Comparison of ENCODE assay signal across 8 cellular contexts in the genomic region with DNA sequence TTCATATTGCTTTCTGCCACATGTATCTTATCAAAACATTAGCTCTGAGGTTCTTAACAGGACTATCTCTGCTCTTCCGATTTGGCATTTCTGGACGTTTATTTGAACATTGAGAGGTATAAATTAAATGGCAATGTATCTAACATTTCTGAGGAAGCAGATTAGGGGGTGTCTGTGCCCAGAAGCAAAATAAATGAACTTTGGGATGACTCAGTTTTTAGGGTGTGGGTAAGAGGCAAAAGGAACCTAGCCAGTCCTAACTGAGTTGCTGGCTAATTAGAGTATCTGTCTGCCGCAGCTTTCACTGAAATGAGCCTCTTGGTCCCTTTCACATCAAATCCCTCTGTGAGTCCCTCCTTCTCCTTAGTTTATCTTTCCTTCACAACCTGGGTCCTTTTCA. TPM values are rescaled to one million over a fixed set of nuclear protein-coding genes. Genes with fewer than 3 reads are reported as not detected.
DNase-seq lines count a peak whose midpoint lies in the region; ATAC-seq and TF ChIP-seq lines count a peak whose summit lies in the region.

No MANE protein-coding gene starts in this region.

- H3K4me1 ChIP-seq in SK-N-SH (ENCODE audit: control insufficient read depth in 1 of 2, insufficient read depth in 2 of 2, low read depth in 1 of 2, low read length in 1 of 2): peaks cover 5 to 6% of the 10 kb centered on the region in 2 experiments; a peak in 2 of 4 replicates

- no peak for TF ChIP-seq CTCF in HFF-Myc (IDR thresholded peaks at IDR 0.05; ENCODE audit: low read depth, low read length, missing control alignments)
- no peak for TF ChIP-seq CTCF in SK-N-SH (IDR thresholded peaks at IDR 0.05)
- TF ChIP-seq CTCF in foreskin fibroblast (IDR thresholded peaks at IDR 0.05; ENCODE audit: low read depth, low read length): no peak

- POLR2A ChIA-PET in SK-N-SH (lab: Yijun Ruan, JAX): no interaction called here

- no peaks in the 10 kb centered on the region for H3K9me3 ChIP-seq in SK-N-SH

- H3K4me2 ChIP-seq in SK-N-SH: peak overlapping the region; percentile 82

- no peaks in the 10 kb centered on the region for H3K36me3 ChIP-seq in SK-N-SH (replicated peaks in 1 of 2; ENCODE audit: control insufficient read depth in 1 of 2, insufficient read depth in 2 of 2, low read length in 1 of 2)

- peak overlapping the region; percentile 49 for H3K9ac ChIP-seq in SK-N-SH

- WGBS in SK-N-SH (ENCODE audit: low lambda C conversion rate): 1% methylated on average over 3 of the region's 3 CpGs

- H2AFZ ChIP-seq in SK-N-SH (ENCODE audit: low read depth): peak overlapping the region; percentile 2; the same call in 1 of the 2 replicates

- CTCF ChIA-PET in SK-N-SH (lab: Yijun Ruan, JAX): no interaction called here

- H3F3A ChIP-seq in SK-N-SH (replicated peaks; ENCODE audit: insufficient read depth): peaks cover 13% of the 10 kb centered on the region

- no peak for TF ChIP-seq EP300 in SK-N-SH (IDR thresholded peaks at IDR 0.05; ENCODE audit: borderline replicate concordance in 1 of 2, low read depth in 1 of 2, low read length in 1 of 2)

- H3K27ac ChIP-seq in SK-N-SH (ENCODE audit: low read depth in 2 of 2, low read length in 1 of 2): peak overlapping the region; percentile 23 to 79; a peak in 2 of 4 replicates
- H3K27ac ChIP-seq in skin epidermis: peak overlapping the region in 20 of 21 experiments; percentile 48 to 89 (median 82)

- no peaks in the 10 kb centered on the region for H3K9me2 ChIP-seq in SK-N-SH

- peak overlapping the region; percentile 57 for H3K4me3 ChIP-seq in HFF-Myc (replicated peaks; ENCODE audit: low read depth, low read length)
- H3K4me3 ChIP-seq in SK-N-SH (ENCODE audit: low read depth in 2 of 2, low read length in 1 of 2): peak overlapping the region; percentile 67 to 73
- peak overlapping the region; percentile 1 to 54 for H3K4me3 ChIP-seq in foreskin fibroblast (ENCODE audit: low read depth in 1 of 2, low read length in 2 of 2)
- H3K4me3 ChIP-seq in skin epidermis: peak overlapping the region; percentile 42 to 69 (median 55)

- H3K27me3 ChIP-seq in SK-N-SH (ENCODE audit: insufficient read depth): no peaks in the 10 kb centered on the region

- no peaks in the 10 kb centered on the region for H3K79me2 ChIP-seq in SK-N-SH (ENCODE audit: insufficient read depth)

- DNase-seq in HFF-Myc (ENCODE audit: extremely low read depth, low read depth) (no peak), SK-N-SH (no peak), foreskin fibroblast (peak in 1 of 2 donors; percentile 34), DMS 273 (lab: John Stamatoyannopoulos, UW; ENCODE audit: unreplicated experiment) (no peak)

- ATAC-seq in GM19328 (IDR thresholded peaks at IDR 0.05; ENCODE audit: unreplicated experiment) (no peak), GM19467 (IDR thresholded peaks at IDR 0.05; ENCODE audit: unreplicated experiment) (no peak), HG03442 (IDR thresholded peaks at IDR 0.05; ENCODE audit: unreplicated experiment) (no peak)

- no peaks in the 10 kb centered on the region for H4K20me1 ChIP-seq in SK-N-SH (ENCODE audit: insufficient read depth)

- no peak for TF ChIP-seq RAD21 in SK-N-SH (IDR thresholded peaks at IDR 0.05; ENCODE audit: low read length)

TF ChIP-seq in SK-N-SH, 30 proteins besides CTCF, POLR2A, EP300 and RAD21:
- TF ChIP-seq, protein P1, sequence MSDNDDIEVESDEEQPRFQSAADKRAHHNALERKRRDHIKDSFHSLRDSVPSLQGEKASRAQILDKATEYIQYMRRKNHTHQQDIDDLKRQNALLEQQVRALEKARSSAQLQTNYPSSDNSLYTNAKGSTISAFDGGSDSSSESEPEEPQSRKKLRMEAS (IDR thresholded peaks at IDR 0.05; ENCODE audit: low read depth): no peak
- TF ChIP-seq RCOR1 (IDR thresholded peaks at IDR 0.05; ENCODE audit: low read length) (no peak), YY1 (IDR thresholded peaks at IDR 0.05; ENCODE audit: low read depth) (no peak), MXI1 (IDR thresholded peaks at IDR 0.05; ENCODE audit: low read depth, low read length) (no peak), CHD2 (IDR thresholded peaks at IDR 0.05; ENCODE audit: low read length, partially characterized antibody) (no peak), SIN3A (IDR thresholded peaks at IDR 0.05; ENCODE audit: borderline replicate concordance, low read depth, low read length) (no peak), FOXM1 (IDR thresholded peaks at IDR 0.05; ENCODE audit: low read depth) (no peak)

RNA-seq across cellular contexts. Expression of a gene that starts 1.1 kb away (rescaled TPM):
- 1.2 and 1.8 TPM in 2 replicates for polyA plus RNA-seq in SK-N-SH (2012; rRNA removed)
- polyA plus RNA-seq in SK-N-SH (2012; cell fraction: cytosol; rRNA removed): 1.6 and 2.0 TPM in 2 replicates
- polyA plus RNA-seq in SK-N-SH (2012; cell fraction: nucleus; rRNA removed): 2.0 and 3.7 TPM in 2 replicates
